In genomic region chr1:219269171-219269570, GRCh38 we compare ENCODE assay signal across 16 cellular contexts.
DNase-seq lines count a peak whose midpoint lies in the region; ATAC-seq, FAIRE-seq and TF ChIP-seq lines count a peak whose summit lies in the region.
"Had no signal": no experiment of that assay in that cellular context is flagged by ENCODE, and none has a peak within 500 bp of the region (broad histone marks: within the 10 kb centered on the region; RNA-seq: fewer than 3 reads in every experiment).

No MANE protein-coding gene starts in this region.

- no peak overlapping the region for H3K4me3 Mint-ChIP-seq in T-helper 17 cell
- H3K4me3 Mint-ChIP-seq: CD4-positive, CD25-positive, alpha-beta regulatory T cell; HFFc6 had no signal

- no peak for ATAC-seq in T-helper 17 cell
- no peak for ATAC-seq in left cardiac atrium
- no peak for ATAC-seq in gastrocnemius medialis
- ATAC-seq: HepG2 had no signal

- no peaks in the 10 kb centered on the region for H3K4me1 Mint-ChIP-seq in T-helper 17 cell
- H3K4me1 Mint-ChIP-seq: CD4-positive, CD25-positive, alpha-beta regulatory T cell had no signal

- no peak for FAIRE-seq in bronchial epithelial cell (lab: Jason Lieb, UNC)
- FAIRE-seq: H1, HepG2, HTR-8/SVneo had no signal

- no peaks in the 10 kb centered on the region for H3K9me3 ChIP-seq in T-helper 17 cell (ENCODE audit: control insufficient read depth, low read length, poor library complexity, severe bottlenecking)
- no peaks in the 10 kb centered on the region for H3K9me3 ChIP-seq in gastrocnemius medialis
- H3K9me3 ChIP-seq: BLaER1 treated with 17β-estradiol and CSF1 and Interleukin-3, amounts not matched to agents 10 nM and 100 nM; HAP-1 had no signal

- no peak overlapping the region for H3K4me3 ChIP-seq in bronchial epithelial cell (ENCODE audit: low read depth, low read length)
- no peak overlapping the region for H3K4me3 ChIP-seq in gastrocnemius medialis
- H3K4me3 ChIP-seq: BLaER1 treated with 17β-estradiol and CSF1 and Interleukin-3, amounts not matched to agents 10 nM and 100 nM; HAP-1 had no signal

- TF ChIP-seq POLR2A in gastrocnemius medialis (IDR thresholded peaks at IDR 0.05): no peak

- DNase-seq in M059J (ENCODE audit: low read depth): peak; percentile 15
- DNase-seq in bronchial epithelial cell (ENCODE audit: low read depth): peak; percentile 15
- DNase-seq in kidney tubule cell (ENCODE audit: low spot score): peak; percentile 32
- no peak for DNase-seq in T-helper 17 cell
- no peak for DNase-seq in left cardiac atrium
- no peak for DNase-seq in NCI-H82 treated with DMSO at 0.1 percent for 48 hours (lab: John Stamatoyannopoulos, UW; ENCODE audit: unreplicated experiment)
- no peak for DNase-seq in gastrocnemius medialis
- DNase-seq: ACHN; CD4-positive, CD25-positive, alpha-beta regulatory T cell; DMS 273 treated with DMSO at 0.1 percent for 48 hours; HFFc6 had no signal

- H3K36me3 ChIP-seq in bronchial epithelial cell (ENCODE audit: control insufficient read depth, insufficient read depth, low read length) (no peaks in the 10 kb centered on the region), gastrocnemius medialis (no peaks in the 10 kb centered on the region)
- H3K36me3 ChIP-seq: BLaER1 treated with 17β-estradiol and CSF1 and Interleukin-3, amounts not matched to agents 10 nM and 100 nM; HAP-1 had no signal

- H3K27ac Mint-ChIP-seq in T-helper 17 cell: no peak overlapping the region
- H3K27ac Mint-ChIP-seq: CD4-positive, CD25-positive, alpha-beta regulatory T cell; HFFc6 had no signal

- TF ChIP-seq CTCF in bronchial epithelial cell (IDR thresholded peaks at IDR 0.05; ENCODE audit: insufficient read depth, low read length, severe bottlenecking) (no peak), gastrocnemius medialis (IDR thresholded peaks at IDR 0.05 in 4 of 5, conservative IDR thresholded peaks at IDR 0.05 in 1 of 5) (no peak)

- H3K27ac ChIP-seq in gastrocnemius medialis: no peak overlapping the region
- H3K27ac ChIP-seq: BLaER1 treated with 17β-estradiol and CSF1 and Interleukin-3, amounts not matched to agents 10 nM and 100 nM had no signal

- intact Hi-C loops in left cardiac atrium (cut with DNase I) (no loop called here), gastrocnemius medialis (cut with DNase I; ENCODE audit: low total_unique reads) (no loop called here)

- H3K36me3 Mint-ChIP-seq in T-helper 17 cell (ENCODE audit: low read depth): no peaks in the 10 kb centered on the region
- H3K36me3 Mint-ChIP-seq: CD4-positive, CD25-positive, alpha-beta regulatory T cell had no signal

- in situ Hi-C loops in gastrocnemius medialis (cut with MboI; ENCODE audit: low sequenced_read_pairs in 4 of 4): no loop called here

- no peaks in the 10 kb centered on the region for H3K27me3 ChIP-seq in bronchial epithelial cell (ENCODE audit: control insufficient read depth, insufficient read depth, low read length)
- no peaks in the 10 kb centered on the region for H3K27me3 ChIP-seq in gastrocnemius medialis
- H3K27me3 ChIP-seq: BLaER1 treated with 17β-estradiol and CSF1 and Interleukin-3, amounts not matched to agents 10 nM and 100 nM had no signal

- H3K4me1 ChIP-seq in gastrocnemius medialis: no peaks in the 10 kb centered on the region
- H3K4me1 ChIP-seq: BLaER1 treated with 17β-estradiol and CSF1 and Interleukin-3, amounts not matched to agents 10 nM and 100 nM; HAP-1 had no signal

- no peaks in the 10 kb centered on the region for H3K27me3 Mint-ChIP-seq in T-helper 17 cell
- H3K27me3 Mint-ChIP-seq: CD4-positive, CD25-positive, alpha-beta regulatory T cell had no signal

Comparison
In these comparisons a context has a peak if more than half of its experiments do, and no peak if none do; other contexts are left out.
1. DNase-seq: peak in M059J (single experiment), bronchial epithelial cell (single experiment) and kidney tubule cell (single experiment); none in T-helper 17 cell (0 of 3), left cardiac atrium (single experiment), NCI-H82 treated with DMSO at 0.1 percent for 48 hours (single experiment) and gastrocnemius medialis (0 of 2).